In genomic region chr11:102989379-102990047, GRCh38 we compare ENCODE assay signal across 35 cellular contexts. TPM values are rescaled to one million over a fixed set of nuclear protein-coding genes. Genes with fewer than 3 reads are reported as not detected.
A peak's percentile ranks its signal among the peaks of the same experiment; 100 is the strongest.
DNase-seq lines count a peak whose midpoint lies in the region; ATAC-seq and TF ChIP-seq lines count a peak whose summit lies in the region.
"Had no signal": no experiment of that assay in that cellular context is flagged by ENCODE, and none has a peak within 500 bp of the region (broad histone marks: within the 10 kb centered on the region; RNA-seq: fewer than 3 reads in every experiment).

No MANE protein-coding gene starts in this region.

- peaks cover 5% of the 10 kb centered on the region for H3K36me3 Mint-ChIP-seq in HFFc6 (ENCODE audit: low read depth)
- H3K36me3 Mint-ChIP-seq: activated naive CD8-positive, alpha-beta T cell; CD14-positive monocyte; naive B cell; stimulated activated effector memory CD8-positive, alpha-beta T cell treated with anti-CD3 and anti-CD28 coated beads, Interleukin-12 subunit alpha, Interleukin-12 subunit beta, amount 100 ng/mL, for 72 hours had no signal

- H3K79me2 ChIP-seq in hepatocyte = no peaks in the 10 kb centered on the region

- H3K4me1 ChIP-seq in hepatocyte (ENCODE audit: insufficient read depth) = no peaks in the 10 kb centered on the region
- H3K4me1 ChIP-seq: ascending aorta, heart left ventricle, upper lobe of right lung had no signal

- no peak overlapping the region for H2AFZ ChIP-seq in hepatocyte

- H3K4me1 Mint-ChIP-seq in HFFc6 (ENCODE audit: low read depth) = peaks cover 67% of the 10 kb centered on the region
- H3K4me1 Mint-ChIP-seq: central memory CD8-positive, alpha-beta T cell; naive B cell; stimulated activated effector memory CD8-positive, alpha-beta T cell treated with anti-CD3 and anti-CD28 coated beads, Interleukin-12 subunit alpha, Interleukin-12 subunit beta, amount 100 ng/mL, for 72 hours had no signal

- H3K9me2 ChIP-seq in hepatocyte (replicated peaks; ENCODE audit: insufficient read depth) = no peaks in the 10 kb centered on the region

- H3K27ac ChIP-seq in hepatocyte = no peak overlapping the region
- H3K27ac ChIP-seq: ascending aorta, dorsolateral prefrontal cortex, heart left ventricle, SK-N-MC, upper lobe of right lung had no signal

- H3K4me3 ChIP-seq in AG10803 (ENCODE audit: low read length) (no peak overlapping the region), WI38 (ENCODE audit: low read depth, low read length) (peak overlapping the region; percentile 19; the same call in 1 of the 2 replicates), foreskin fibroblast (ENCODE audit: low read depth in 1 of 2, low read length in 2 of 2) (no peak overlapping the region), hepatocyte (no peak overlapping the region)
- H3K4me3 ChIP-seq: ascending aorta, dorsolateral prefrontal cortex, heart left ventricle, SK-N-MC, upper lobe of right lung had no signal

- no peaks in the 10 kb centered on the region for H3K9me3 ChIP-seq in hepatocyte (ENCODE audit: low read depth)
- H3K9me3 ChIP-seq: ascending aorta, heart left ventricle, upper lobe of right lung had no signal

- no peaks in the 10 kb centered on the region for H3K9me3 Mint-ChIP-seq in HFFc6
- H3K9me3 Mint-ChIP-seq: activated T-helper 2 cell treated with anti-CD3 and anti-CD28 coated beads, Interferon-gamma antibody, Interleukin-2, Interleukin-4, amounts not matched to agents 10 μg/mL and 5 μg/mL and 100 μg/mL, durations not matched to agents 14 hours and 24 hours and 36 hours; central memory CD8-positive, alpha-beta T cell; stimulated activated effector memory CD8-positive, alpha-beta T cell treated with anti-CD3 and anti-CD28 coated beads, Interleukin-12 subunit alpha, Interleukin-12 subunit beta, amount 100 ng/mL, for 72 hours; T-helper 2 cell treated with Interferon-gamma antibody and Interleukin-4, amounts not matched to agents 5 μg/mL and 100 μg/mL, for 36 hours had no signal

- peak overlapping the region; percentile 83 for H3K27ac Mint-ChIP-seq in HFFc6
- H3K27ac Mint-ChIP-seq: activated naive CD8-positive, alpha-beta T cell; activated T-helper 2 cell treated with anti-CD3 and anti-CD28 coated beads, Interferon-gamma antibody, Interleukin-2, Interleukin-4, amounts not matched to agents 10 μg/mL and 5 μg/mL and 100 μg/mL, durations not matched to agents 14 hours and 24 hours and 36 hours; CD14-positive monocyte; naive B cell; stimulated activated effector memory CD8-positive, alpha-beta T cell treated with anti-CD3 and anti-CD28 coated beads, Interleukin-12 subunit alpha, Interleukin-12 subunit beta, amount 100 ng/mL, for 72 hours; T-helper 2 cell treated with Interferon-gamma antibody and Interleukin-4, amounts not matched to agents 5 μg/mL and 100 μg/mL, for 36 hours had no signal

- no peak overlapping the region for H3K4me2 ChIP-seq in hepatocyte

- H3K27me3 ChIP-seq in hepatocyte = no peaks in the 10 kb centered on the region
- H3K27me3 ChIP-seq: ascending aorta, upper lobe of right lung had no signal

- no peaks in the 10 kb centered on the region for H3K36me3 ChIP-seq in hepatocyte (replicated peaks; ENCODE audit: insufficient read depth, low read depth)
- H3K36me3 ChIP-seq: ascending aorta, heart left ventricle, upper lobe of right lung had no signal

- DNase-seq in AG10803 (ENCODE audit: low read depth) = peak; percentile 25
- peak; percentile 47 for DNase-seq in HFFc6
- peak; percentile 68 to 79 for DNase-seq in foreskin fibroblast
- DNase-seq in HPDE6-E6E7 (ENCODE audit: extremely low spot score) = no peak
- DNase-seq in hepatocyte (ENCODE audit: low spot score) = no peak
- DNase-seq: activated CD4-positive, alpha-beta T cell treated with anti-CD3 and anti-CD28 coated beads, Interleukin-2, amount 50 U/mL, for 48 hours; activated CD4-positive, CD25-positive, alpha-beta regulatory T cell; activated CD8-positive, alpha-beta memory T cell treated with anti-CD3 and anti-CD28 coated beads, Interleukin-2, amount 50 U/mL, for 48 hours; Calu3; dorsolateral prefrontal cortex; heart left ventricle; naive B cell; NCI-H1694 treated with DMSO at 0.1 percent for 48 hours; NCI-H526; small intestine; stimulated activated CD4-positive, alpha-beta T cell treated with anti-CD3 and anti-CD28 coated beads, Interleukin-2, amount 100 ng/mL, for 24 hours; substantia nigra; upper lobe of right lung had no signal

- WGBS in hepatocyte (ENCODE audit: low lambda C conversion rate, missing lambda C conversion rate) = 73% methylated on average over 5 of the region's 5 CpGs

- H4K20me1 ChIP-seq in hepatocyte (ENCODE audit: insufficient read depth, poor library complexity, severe bottlenecking) = no peaks in the 10 kb centered on the region

- no peaks in the 10 kb centered on the region; the same call in 1 of the 2 replicates for H3K27me3 Mint-ChIP-seq in HFFc6 (ENCODE audit: insufficient read depth)

- peak overlapping the region; percentile 61 for H3K4me3 Mint-ChIP-seq in HFFc6
- H3K4me3 Mint-ChIP-seq: activated naive CD8-positive, alpha-beta T cell; CD14-positive monocyte; central memory CD8-positive, alpha-beta T cell; stimulated activated effector memory CD8-positive, alpha-beta T cell treated with anti-CD3 and anti-CD28 coated beads, Interleukin-12 subunit alpha, Interleukin-12 subunit beta, amount 100 ng/mL, for 72 hours; T-helper 2 cell treated with Interferon-gamma antibody and Interleukin-4, amounts not matched to agents 5 μg/mL and 100 μg/mL, for 36 hours had no signal

- ATAC-seq in HG03460 (IDR thresholded peaks at IDR 0.05; ENCODE audit: unreplicated experiment) (no peak), HG03565 (IDR thresholded peaks at IDR 0.05; ENCODE audit: unreplicated experiment) (no peak)
- ATAC-seq: heart left ventricle; left lobe of liver; stimulated activated effector memory CD8-positive, alpha-beta T cell treated with anti-CD3 and anti-CD28 coated beads, Interleukin-12 subunit alpha, Interleukin-12 subunit beta, amount 100 ng/mL, for 72 hours; upper lobe of right lung had no signal

- TF ChIP-seq CTCF in AG10803 (conservative IDR thresholded peaks at IDR 0.05; ENCODE audit: low read length) = no peak
- peak; percentile 25; the same call in 1 of the 2 replicates for TF ChIP-seq CTCF in HFFc6 (IDR thresholded peaks at IDR 0.05)
- no peak for TF ChIP-seq CTCF in WI38 (IDR thresholded peaks at IDR 0.05; ENCODE audit: low read depth, low read length)
- no peak for TF ChIP-seq CTCF in foreskin fibroblast (IDR thresholded peaks at IDR 0.05; ENCODE audit: low read depth, low read length)
- TF ChIP-seq CTCF in hepatocyte (IDR thresholded peaks at IDR 0.05; ENCODE audit: poor library complexity) = no peak

RNA-seq across cellular contexts. Expression of gene MMP13, which starts 34.0 kb away (rescaled TPM):
- not detected for total RNA-seq in HFFc6 (2021; fragmentation: NEBNext Ultra II Directional; extraction: Animal tissue kit (Norgen Biotek cat#: 25700))
- 0.57 TPM in 1 of 2 replicates, not detected in the other for total RNA-seq in hepatocyte
- not detected in 2 replicates for polyA plus RNA-seq in hepatocyte
- total RNA-seq: A673; activated T-helper 2 cell treated with anti-CD3 and anti-CD28 coated beads, Interferon-gamma antibody, Interleukin-2, Interleukin-4, amounts not matched to agents 10 μg/mL and 5 μg/mL and 100 μg/mL, durations not matched to agents 14 hours and 24 hours and 36 hours; ascending aorta; Calu3; dorsolateral prefrontal cortex; fibroblast of villous mesenchyme; heart left ventricle; HT-29; left lobe of liver; mesenteric fat pad; omental fat pad; upper lobe of right lung had no signal
- polyA plus RNA-seq: CD14-positive monocyte, heart left ventricle, small intestine had no signal

Comparison
In these comparisons a context has a peak if more than half of its experiments do, and no peak if none do; other contexts are left out.
1. DNase-seq: peak in AG10803 (single experiment), HFFc6 (single experiment) and foreskin fibroblast (2 of 2); none in HPDE6-E6E7 (single experiment) and hepatocyte (single experiment).